Comparison of ENCODE assay signal across 9 cellular contexts in genomic region chr3:30779686-30780287, GRCh38.
DNase-seq lines count a peak whose midpoint lies in the region; ATAC-seq, FAIRE-seq and TF ChIP-seq lines count a peak whose summit lies in the region.
"Had no signal": no experiment of that assay in that cellular context is flagged by ENCODE, and none has a peak within 500 bp of the region (broad histone marks: within the 10 kb centered on the region; RNA-seq: fewer than 3 reads in every experiment).

No MANE protein-coding gene starts in this region.

- H3K27ac ChIP-seq in HL-60 (replicated peaks) = no peak overlapping the region

- CTCF ChIA-PET in Calu3 (lab: Charles Lee) = no interaction called here

- peaks cover 8% of the 10 kb centered on the region for H3K4me1 Mint-ChIP-seq in Calu3 (ENCODE audit: low read depth, unreplicated experiment)

- no peak for TF ChIP-seq POLR2A in lower leg skin (IDR thresholded peaks at IDR 0.05)

- H3K27me3 ChIP-seq in HL-60 (ENCODE audit: insufficient read depth, poor library complexity, severe bottlenecking) = peaks cover 4% of the 10 kb centered on the region

- peak; percentile 39 for FAIRE-seq in TTC549 (lab: Jason Lieb, UNC)

- ATAC-seq in left colon (peak; percentile 68), GM19328 (IDR thresholded peaks at IDR 0.05; ENCODE audit: unreplicated experiment) (no peak), HG03039 (IDR thresholded peaks at IDR 0.05; ENCODE audit: unreplicated experiment) (no peak)

- no peak overlapping the region for H3K27ac Mint-ChIP-seq in Calu3 (ENCODE audit: unreplicated experiment)

- H3K4me3 ChIP-seq in HL-60 (replicated peaks; ENCODE audit: insufficient read depth, low read length) = no peak overlapping the region
- H3K4me3 ChIP-seq in lower leg skin (ENCODE audit: low read depth, poor library complexity, severe bottlenecking) = no peak overlapping the region
- H3K4me3 ChIP-seq: lung had no signal

- no TSS peak for BruUV-seq in Calu3 (replicated peaks; lab: Mats Ljungman, UMichigan)

- DNase-seq in Calu3 (peak; percentile 49), HL-60 (ENCODE audit: low read depth in 1 of 2, low spot score in 1 of 2) (peak in 1 of 2 experiments; percentile 34), left colon (peak in 1 of 2 donors; percentile 14), lower leg skin (ENCODE audit: low spot score in 2 of 2) (no peak), ureter (ENCODE audit: low spot score) (no peak)

- H3K4me3 Mint-ChIP-seq in Calu3 (ENCODE audit: low read depth, unreplicated experiment) = no peak overlapping the region

- no peaks in the 10 kb centered on the region for H3K9me3 Mint-ChIP-seq in Calu3 (ENCODE audit: low read depth, unreplicated experiment)

- peaks cover 29% of the 10 kb centered on the region for H3K27me3 Mint-ChIP-seq in Calu3 (ENCODE audit: unreplicated experiment)

- TF ChIP-seq CTCF in Calu3 (IDR thresholded peaks at IDR 0.05; ENCODE audit: unreplicated experiment) (peak; percentile 31), HL-60 (IDR thresholded peaks at IDR 0.05; ENCODE audit: insufficient read depth, low read length) (peak; percentile 19), lower leg skin (IDR thresholded peaks at IDR 0.05) (no peak)

- WGBS in lower leg skin, 2 donors = 93 to 100% methylated on average over 1 of the region's 1 CpG

- H3K36me3 Mint-ChIP-seq in Calu3 (ENCODE audit: insufficient read depth, unreplicated experiment) = no peaks in the 10 kb centered on the region

- intact Hi-C loops in Calu3 (cut with micrococcal nuclease; ENCODE audit: unreplicated experiment) = loop anchor here (1.0 to 10.0 kb wide), 2 partner anchors 155 to 353 kb away; no protein-coding TSS in a partner anchor
- intact Hi-C loops in left colon (cut with DNase I, micrococcal nuclease) = no loop called here
- intact Hi-C loops in lower leg skin (cut with DNase I; ENCODE audit: low total_unique reads) = loop anchor here (10.0 kb wide), 1 partner anchor 665 kb away; no protein-coding TSS in a partner anchor

Comparison
In these comparisons a context has a peak if more than half of its experiments do, and no peak if none do; other contexts are left out.
1. CTCF ChIP-seq: peak in Calu3 (single experiment) and HL-60 (single experiment); none in lower leg skin (0 of 3).
2. intact Hi-C loops: an anchor here in Calu3 (1.0 to 10.0 kb wide) and lower leg skin (10.0 kb wide); none called in left colon.